Comparison of ENCODE assay signal across 8 cellular contexts in genomic region chr11:116193321-116194114, GRCh38.
DNase-seq lines count a peak whose midpoint lies in the region; ATAC-seq and TF ChIP-seq lines count a peak whose summit lies in the region.

No MANE protein-coding gene starts in this region.

- peak overlapping the region; percentile 58 for H3K9ac ChIP-seq in mucosa of stomach (ENCODE audit: low read length)

- ATAC-seq in GM21423 (IDR thresholded peaks at IDR 0.05; ENCODE audit: unreplicated experiment) = no peak
- no peak for ATAC-seq in natural killer cell treated with Interleukin-12 subunit alpha and Interleukin-12 subunit beta and Interleukin-15 and Interleukin-18, amount 100 ng/mL, for 72 hours

- no peaks in the 10 kb centered on the region for H3K36me3 ChIP-seq in esophagus muscularis mucosa
- H3K36me3 ChIP-seq in mucosa of stomach (ENCODE audit: control insufficient read depth, insufficient read depth, low read length) = no peaks in the 10 kb centered on the region

- peaks cover 34 to 51% of the 10 kb centered on the region in 2 donors for H3K27me3 Mint-ChIP-seq in natural killer cell treated with Interleukin-12 subunit alpha and Interleukin-12 subunit beta and Interleukin-15 and Interleukin-18, amount 100 ng/mL, for 72 hours
- H3K27me3 Mint-ChIP-seq in activated CD4-positive, alpha-beta memory T cell treated with anti-CD3 and anti-CD28 coated beads for 36 hours = peaks cover 31% of the 10 kb centered on the region

- no peak; the same call in 1 of the 2 replicates for TF ChIP-seq CTCF in C4-2B (conservative IDR thresholded peaks at IDR 0.05)
- peak in 1 of 3 experiments; percentile 34 for TF ChIP-seq CTCF in esophagus muscularis mucosa (IDR thresholded peaks at IDR 0.05)

- TF ChIP-seq EP300 in esophagus muscularis mucosa (IDR thresholded peaks at IDR 0.05) = no peak

- CTCF ChIA-PET in activated CD4-positive, alpha-beta memory T cell treated with anti-CD3 and anti-CD28 coated beads for 36 hours (lab: Charles Lee) = no interaction called here

- DNase-seq in NCI-H526 (lab: John Stamatoyannopoulos, UW) = peak; percentile 72 to 87
- no peak for DNase-seq in esophagus muscularis mucosa (ENCODE audit: extremely low spot score)
- DNase-seq in stimulated activated CD4-positive, alpha-beta T cell treated with anti-CD3 and anti-CD28 coated beads, Interleukin-4, amount 100 ng/mL, for 4 hours = no peak
- DNase-seq in natural killer cell treated with Interleukin-12 subunit alpha and Interleukin-12 subunit beta and Interleukin-15 and Interleukin-18, amount 100 ng/mL, for 72 hours (ENCODE audit: low spot score) = no peak
- DNase-seq in activated CD4-positive, alpha-beta memory T cell treated with anti-CD3 and anti-CD28 coated beads for 36 hours = no peak

- H3K27ac Mint-ChIP-seq in natural killer cell treated with Interleukin-12 subunit alpha and Interleukin-12 subunit beta and Interleukin-15 and Interleukin-18, amount 100 ng/mL, for 72 hours = no peak overlapping the region
- no peak overlapping the region for H3K27ac Mint-ChIP-seq in activated CD4-positive, alpha-beta memory T cell treated with anti-CD3 and anti-CD28 coated beads for 36 hours

- H3K9me3 ChIP-seq in esophagus muscularis mucosa = no peaks in the 10 kb centered on the region
- H3K9me3 ChIP-seq in mucosa of stomach (ENCODE audit: control insufficient read depth, low read length) = no peaks in the 10 kb centered on the region

- H3K4me1 ChIP-seq in esophagus muscularis mucosa (peaks cover 12 to 21% (median 17%) of the 10 kb centered on the region in 4 donors), mucosa of stomach (ENCODE audit: control insufficient read depth, insufficient read depth, low read length) (peaks cover 11% of the 10 kb centered on the region)

- no peak overlapping the region for H3K4me3 Mint-ChIP-seq in natural killer cell treated with Interleukin-12 subunit alpha and Interleukin-12 subunit beta and Interleukin-15 and Interleukin-18, amount 100 ng/mL, for 72 hours
- H3K4me3 Mint-ChIP-seq in activated CD4-positive, alpha-beta memory T cell treated with anti-CD3 and anti-CD28 coated beads for 36 hours = no peak overlapping the region

- POLR2A ChIA-PET in activated CD4-positive, alpha-beta memory T cell treated with anti-CD3 and anti-CD28 coated beads for 36 hours (lab: Charles Lee) = no interaction called here

- no peaks in the 10 kb centered on the region for H3K36me3 Mint-ChIP-seq in natural killer cell treated with Interleukin-12 subunit alpha and Interleukin-12 subunit beta and Interleukin-15 and Interleukin-18, amount 100 ng/mL, for 72 hours
- no peaks in the 10 kb centered on the region for H3K36me3 Mint-ChIP-seq in activated CD4-positive, alpha-beta memory T cell treated with anti-CD3 and anti-CD28 coated beads for 36 hours

- no peak for TF ChIP-seq POLR2A in esophagus muscularis mucosa (IDR thresholded peaks at IDR 0.05; ENCODE audit: low read depth)

- intact Hi-C loops in esophagus muscularis mucosa (cut with DNase I) = no loop called here
- intact Hi-C loops in activated CD4-positive, alpha-beta memory T cell treated with anti-CD3 and anti-CD28 coated beads for 36 hours (cut with micrococcal nuclease) = no loop called here

- no peaks in the 10 kb centered on the region for H3K9me3 Mint-ChIP-seq in natural killer cell treated with Interleukin-12 subunit alpha and Interleukin-12 subunit beta and Interleukin-15 and Interleukin-18, amount 100 ng/mL, for 72 hours
- H3K9me3 Mint-ChIP-seq in activated CD4-positive, alpha-beta memory T cell treated with anti-CD3 and anti-CD28 coated beads for 36 hours = no peaks in the 10 kb centered on the region

- H3K27ac ChIP-seq in C4-2B (peak overlapping the region; percentile 65), esophagus muscularis mucosa (replicated peaks in 1 of 4) (peak overlapping the region; percentile 14 to 70 (median 46))

- H3K4me1 Mint-ChIP-seq in natural killer cell treated with Interleukin-12 subunit alpha and Interleukin-12 subunit beta and Interleukin-15 and Interleukin-18, amount 100 ng/mL, for 72 hours (ENCODE audit: low read depth in 2 of 2) = peaks cover 0 to 3% of the 10 kb centered on the region in 2 donors
- H3K4me1 Mint-ChIP-seq in activated CD4-positive, alpha-beta memory T cell treated with anti-CD3 and anti-CD28 coated beads for 36 hours (ENCODE audit: low read depth) = peaks cover 3% of the 10 kb centered on the region

- WGBS in esophagus muscularis mucosa = under 1% methylated on average over 34 of the region's 34 CpGs

- H3K4me3 ChIP-seq in esophagus muscularis mucosa (peak overlapping the region; percentile 55 to 57 (median 55)), mucosa of stomach (ENCODE audit: low read length) (peak overlapping the region; percentile 12)

- no peaks in the 10 kb centered on the region for H3K27me3 ChIP-seq in esophagus muscularis mucosa
- peaks cover 15% of the 10 kb centered on the region for H3K27me3 ChIP-seq in mucosa of stomach (ENCODE audit: control insufficient read depth, insufficient read depth, low read length)

Comparison
In these comparisons a context has a peak if more than half of its experiments do, and no peak if none do; other contexts are left out.
1. DNase-seq: peak in NCI-H526 (2 of 2); none in esophagus muscularis mucosa (single experiment), stimulated activated CD4-positive, alpha-beta T cell treated with anti-CD3 and anti-CD28 coated beads, Interleukin-4, amount 100 ng/mL, for 4 hours (0 of 2), natural killer cell treated with Interleukin-12 subunit alpha and Interleukin-12 subunit beta and Interleukin-15 and Interleukin-18, amount 100 ng/mL, for 72 hours (single experiment) and activated CD4-positive, alpha-beta memory T cell treated with anti-CD3 and anti-CD28 coated beads for 36 hours (single experiment).